ENCODE assay signal across 10 cellular contexts in genomic region chr3:170154084-170154483, GRCh38. TPM values are rescaled to one million over a fixed set of nuclear protein-coding genes. Genes with fewer than 3 reads are reported as not detected.
DNase-seq lines count a peak whose midpoint lies in the region; ATAC-seq and TF ChIP-seq lines count a peak whose summit lies in the region.
"Had no signal": no experiment of that assay in that cellular context is flagged by ENCODE, and none has a peak within 500 bp of the region (broad histone marks: within the 10 kb centered on the region; RNA-seq: fewer than 3 reads in every experiment).

No MANE protein-coding gene starts in this region.

- TF ChIP-seq EP300 in suprapubic skin (IDR thresholded peaks at IDR 0.05), result no peak

- H3K36me3 Mint-ChIP-seq in activated naive CD8-positive, alpha-beta T cell, result peaks cover 15% of the 10 kb centered on the region
- peaks cover 32% of the 10 kb centered on the region for H3K36me3 Mint-ChIP-seq in activated naive CD8-positive, alpha-beta T cell treated with anti-CD3 and anti-CD28 coated beads for 36 hours
- peaks cover 79% of the 10 kb centered on the region for H3K36me3 Mint-ChIP-seq in activated T-helper 17 cell treated with anti-CD3 and anti-CD28 coated beads, Interleukin-2, amount 50 U/mL, for 72 hours (ENCODE audit: low read depth)
- H3K36me3 Mint-ChIP-seq in stimulated activated naive B cell treated with anti-CD40 and anti-IgM and Interleukin-4, amounts not matched to agents 10 μg/mL and 1 μg/mL and 100 μg/mL, for 72 hours, result peaks cover 34 to 39% of the 10 kb centered on the region in 2 donors

- no peak overlapping the region for H3K4me3 ChIP-seq in suprapubic skin

- H3K27me3 Mint-ChIP-seq in activated naive CD8-positive, alpha-beta T cell, result no peaks in the 10 kb centered on the region
- no peaks in the 10 kb centered on the region for H3K27me3 Mint-ChIP-seq in activated naive CD8-positive, alpha-beta T cell treated with anti-CD3 and anti-CD28 coated beads for 36 hours
- H3K27me3 Mint-ChIP-seq in activated T-helper 17 cell treated with anti-CD3 and anti-CD28 coated beads, Interleukin-2, amount 50 U/mL, for 72 hours, result no peaks in the 10 kb centered on the region
- H3K27me3 Mint-ChIP-seq in stimulated activated naive B cell treated with anti-CD40 and anti-IgM and Interleukin-4, amounts not matched to agents 10 μg/mL and 1 μg/mL and 100 μg/mL, for 72 hours, result no peaks in the 10 kb centered on the region

- no peaks in the 10 kb centered on the region for H3K27me3 ChIP-seq in suprapubic skin

- peak overlapping the region; percentile 91 for H3K27ac Mint-ChIP-seq in activated naive CD8-positive, alpha-beta T cell
- no peak overlapping the region for H3K27ac Mint-ChIP-seq in activated naive CD8-positive, alpha-beta T cell treated with anti-CD3 and anti-CD28 coated beads for 36 hours
- peak overlapping the region; percentile 85 for H3K27ac Mint-ChIP-seq in activated T-helper 17 cell treated with anti-CD3 and anti-CD28 coated beads, Interleukin-2, amount 50 U/mL, for 72 hours
- H3K27ac Mint-ChIP-seq in stimulated activated naive B cell treated with anti-CD40 and anti-IgM and Interleukin-4, amounts not matched to agents 10 μg/mL and 1 μg/mL and 100 μg/mL, for 72 hours, result peak overlapping the region; percentile 91

- TF ChIP-seq POLR2A in suprapubic skin (IDR thresholded peaks at IDR 0.05), result no peak

- peaks cover 10% of the 10 kb centered on the region for H3K4me1 ChIP-seq in suprapubic skin

- peak overlapping the region; percentile 76 for H3K4me3 Mint-ChIP-seq in activated naive CD8-positive, alpha-beta T cell
- no peak overlapping the region for H3K4me3 Mint-ChIP-seq in activated naive CD8-positive, alpha-beta T cell treated with anti-CD3 and anti-CD28 coated beads for 36 hours
- peak overlapping the region; percentile 57 for H3K4me3 Mint-ChIP-seq in activated T-helper 17 cell treated with anti-CD3 and anti-CD28 coated beads, Interleukin-2, amount 50 U/mL, for 72 hours
- H3K4me3 Mint-ChIP-seq in stimulated activated naive B cell treated with anti-CD40 and anti-IgM and Interleukin-4, amounts not matched to agents 10 μg/mL and 1 μg/mL and 100 μg/mL, for 72 hours, result no peak overlapping the region

- WGBS in suprapubic skin, result 82% methylated on average over 3 of the region's 3 CpGs

- peaks cover 52% of the 10 kb centered on the region for H3K4me1 Mint-ChIP-seq in activated naive CD8-positive, alpha-beta T cell (ENCODE audit: low read depth)
- H3K4me1 Mint-ChIP-seq in activated naive CD8-positive, alpha-beta T cell treated with anti-CD3 and anti-CD28 coated beads for 36 hours, result peaks cover 33% of the 10 kb centered on the region
- H3K4me1 Mint-ChIP-seq in activated T-helper 17 cell treated with anti-CD3 and anti-CD28 coated beads, Interleukin-2, amount 50 U/mL, for 72 hours, result peaks cover 30% of the 10 kb centered on the region
- peaks cover 28 to 41% of the 10 kb centered on the region in 2 donors for H3K4me1 Mint-ChIP-seq in stimulated activated naive B cell treated with anti-CD40 and anti-IgM and Interleukin-4, amounts not matched to agents 10 μg/mL and 1 μg/mL and 100 μg/mL, for 72 hours

- no peaks in the 10 kb centered on the region for H3K9me3 Mint-ChIP-seq in activated naive CD8-positive, alpha-beta T cell (ENCODE audit: low read depth)
- H3K9me3 Mint-ChIP-seq in activated naive CD8-positive, alpha-beta T cell treated with anti-CD3 and anti-CD28 coated beads for 36 hours, result no peaks in the 10 kb centered on the region
- H3K9me3 Mint-ChIP-seq in activated T-helper 17 cell treated with anti-CD3 and anti-CD28 coated beads, Interleukin-2, amount 50 U/mL, for 72 hours, result no peaks in the 10 kb centered on the region
- peaks cover 2 to 3% of the 10 kb centered on the region in 2 donors for H3K9me3 Mint-ChIP-seq in stimulated activated naive B cell treated with anti-CD40 and anti-IgM and Interleukin-4, amounts not matched to agents 10 μg/mL and 1 μg/mL and 100 μg/mL, for 72 hours
- H3K9me3 Mint-ChIP-seq: activated T-cell treated with anti-CD3 and anti-CD28 coated beads, Interleukin-2, amount 50 U/mL, for 4 hours had no signal

- no peak for DNase-seq in activated naive CD8-positive, alpha-beta T cell treated with anti-CD3 and anti-CD28 coated beads for 36 hours
- DNase-seq in stimulated activated naive B cell treated with anti-CD40 and anti-IgM and Interleukin-4, amounts not matched to agents 10 μg/mL and 1 μg/mL and 100 μg/mL, for 72 hours, result no peak
- DNase-seq in suprapubic skin (ENCODE audit: low spot score in 2 of 2), result no peak
- DNase-seq in GM10248 (ENCODE audit: extremely low spot score), result no peak
- no peak for DNase-seq in posterior vena cava (ENCODE audit: low spot score)
- DNase-seq: activated T-cell treated with anti-CD3 and anti-CD28 coated beads, Interleukin-2, amount 50 U/mL, for 4 hours; SHP77 treated with DMSO at 0.1 percent for 48 hours had no signal

- CTCF ChIA-PET in GM10248 (lab: Yijun Ruan, JAX), result interaction anchor here (0.8 to 1.5 kb wide), 9 partner anchors 9 to 202 kb away, joined by 3 to 6 read pairs (median 4); no protein-coding TSS in a partner anchor

- peaks cover 21% of the 10 kb centered on the region for H3K36me3 ChIP-seq in suprapubic skin

- POLR2A ChIA-PET in GM10248 (lab: Yijun Ruan, JAX), result no interaction called here

- no peak for TF ChIP-seq CTCF in suprapubic skin (IDR thresholded peaks at IDR 0.05)
- TF ChIP-seq CTCF in GM10248 (IDR thresholded peaks at IDR 0.05; ENCODE audit: control extremely low read depth, extremely low read depth, low read depth, missing control alignments), result no peak

- peak; percentile 8 for ATAC-seq in HG02938 (IDR thresholded peaks at IDR 0.05; ENCODE audit: unreplicated experiment)
- no peak for ATAC-seq in activated T-helper 17 cell treated with anti-CD3 and anti-CD28 coated beads, Interleukin-2, amount 50 U/mL, for 72 hours (replicated peaks)
- peak in 1 of 2 donors; percentile 12 for ATAC-seq in stimulated activated naive B cell treated with anti-CD40 and anti-IgM and Interleukin-4, amounts not matched to agents 10 μg/mL and 1 μg/mL and 100 μg/mL, for 72 hours (replicated peaks)
- ATAC-seq: activated T-cell treated with anti-CD3 and anti-CD28 coated beads, Interleukin-2, amount 50 U/mL, for 4 hours had no signal

- intact Hi-C loops in posterior vena cava (cut with DNase I), result no loop called here

- H3K27ac ChIP-seq in suprapubic skin, result no peak overlapping the region

- H3K9me3 ChIP-seq in suprapubic skin, result no peaks in the 10 kb centered on the region

RNA-seq across cellular contexts. Expression of gene PHC3, which starts 27.4 kb away (rescaled TPM):
- 10 to 100 TPM; 39.6 to 41.4 TPM for total RNA-seq in activated naive CD8-positive, alpha-beta T cell treated with anti-CD3 and anti-CD28 coated beads for 36 hours
- 10 to 100 TPM; 65.8 to 98.7 TPM for total RNA-seq in activated T-helper 17 cell treated with anti-CD3 and anti-CD28 coated beads, Interleukin-2, amount 50 U/mL, for 72 hours
- total RNA-seq in suprapubic skin, result 100 to 1,000 TPM in 1 of 4 donors, 10 to 100 TPM in 3; 37.9 to 106 (median 64.0) TPM
- 10 to 100 TPM; 84.5 to 85.6 TPM for total RNA-seq in posterior vena cava

Comparison
In these comparisons a context has a peak if more than half of its experiments do, and no peak if none do; other contexts are left out.
1. H3K4me3 Mint-ChIP-seq: peak in activated naive CD8-positive, alpha-beta T cell (single experiment) and activated T-helper 17 cell treated with anti-CD3 and anti-CD28 coated beads, Interleukin-2, amount 50 U/mL, for 72 hours (single experiment); none in activated naive CD8-positive, alpha-beta T cell treated with anti-CD3 and anti-CD28 coated beads for 36 hours (single experiment) and stimulated activated naive B cell treated with anti-CD40 and anti-IgM and Interleukin-4, amounts not matched to agents 10 μg/mL and 1 μg/mL and 100 μg/mL, for 72 hours (0 of 2).